8 cellular contexts compared by ENCODE assay signal in the genomic region with DNA sequence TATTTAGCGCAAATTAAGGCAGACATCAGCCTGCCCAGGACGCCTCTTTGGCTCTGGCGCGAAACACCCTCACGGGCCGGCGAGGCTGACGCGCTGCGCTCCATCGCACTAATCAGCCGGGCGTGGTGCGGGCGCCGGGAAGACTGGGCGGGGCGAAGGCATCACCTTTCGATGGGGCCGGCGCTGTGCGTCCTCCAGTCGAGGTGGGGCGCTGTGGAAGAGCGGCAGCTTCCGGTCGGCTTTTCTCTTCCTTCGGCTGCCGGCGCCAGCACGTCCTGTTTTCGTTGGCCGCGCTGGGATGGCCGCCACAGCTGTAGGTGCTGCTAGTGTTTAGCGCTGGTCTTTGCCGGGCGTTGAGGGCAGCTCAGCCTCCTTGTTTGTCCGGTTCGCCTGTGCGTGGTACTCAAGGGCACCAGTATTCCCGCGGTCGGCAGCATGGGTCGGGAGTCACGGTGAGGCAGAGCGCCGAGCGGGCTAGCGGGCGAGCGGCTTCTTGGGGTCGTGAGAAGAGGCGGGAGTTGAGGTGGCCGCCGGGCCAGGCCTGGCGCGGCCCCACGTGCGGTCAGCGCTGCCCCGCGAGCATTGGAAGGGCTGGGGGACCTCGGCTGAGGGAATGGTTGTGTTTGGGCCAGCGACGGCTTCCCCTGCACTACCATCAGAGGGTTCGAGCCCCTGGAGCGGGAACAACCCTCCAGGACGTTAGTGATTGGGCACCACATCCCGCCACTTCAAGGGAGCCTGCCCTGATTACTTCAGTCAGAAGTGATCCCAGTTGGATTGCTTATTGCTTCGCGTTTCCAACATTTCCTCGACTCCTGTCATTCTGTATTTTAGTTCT. TPM values are rescaled to one million over a fixed set of nuclear protein-coding genes. Genes with fewer than 3 reads are reported as not detected.
DNase-seq lines count a peak whose midpoint lies in the region; ATAC-seq and TF ChIP-seq lines count a peak whose summit lies in the region.

A gene with protein sequence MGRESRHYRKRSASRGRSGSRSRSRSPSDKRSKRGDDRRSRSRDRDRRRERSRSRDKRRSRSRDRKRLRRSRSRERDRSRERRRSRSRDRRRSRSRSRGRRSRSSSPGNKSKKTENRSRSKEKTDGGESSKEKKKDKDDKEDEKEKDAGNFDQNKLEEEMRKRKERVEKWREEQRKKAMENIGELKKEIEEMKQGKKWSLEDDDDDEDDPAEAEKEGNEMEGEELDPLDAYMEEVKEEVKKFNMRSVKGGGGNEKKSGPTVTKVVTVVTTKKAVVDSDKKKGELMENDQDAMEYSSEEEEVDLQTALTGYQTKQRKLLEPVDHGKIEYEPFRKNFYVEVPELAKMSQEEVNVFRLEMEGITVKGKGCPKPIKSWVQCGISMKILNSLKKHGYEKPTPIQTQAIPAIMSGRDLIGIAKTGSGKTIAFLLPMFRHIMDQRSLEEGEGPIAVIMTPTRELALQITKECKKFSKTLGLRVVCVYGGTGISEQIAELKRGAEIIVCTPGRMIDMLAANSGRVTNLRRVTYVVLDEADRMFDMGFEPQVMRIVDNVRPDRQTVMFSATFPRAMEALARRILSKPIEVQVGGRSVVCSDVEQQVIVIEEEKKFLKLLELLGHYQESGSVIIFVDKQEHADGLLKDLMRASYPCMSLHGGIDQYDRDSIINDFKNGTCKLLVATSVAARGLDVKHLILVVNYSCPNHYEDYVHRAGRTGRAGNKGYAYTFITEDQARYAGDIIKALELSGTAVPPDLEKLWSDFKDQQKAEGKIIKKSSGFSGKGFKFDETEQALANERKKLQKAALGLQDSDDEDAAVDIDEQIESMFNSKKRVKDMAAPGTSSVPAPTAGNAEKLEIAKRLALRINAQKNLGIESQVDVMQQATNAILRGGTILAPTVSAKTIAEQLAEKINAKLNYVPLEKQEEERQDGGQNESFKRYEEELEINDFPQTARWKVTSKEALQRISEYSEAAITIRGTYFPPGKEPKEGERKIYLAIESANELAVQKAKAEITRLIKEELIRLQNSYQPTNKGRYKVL (plus strand): TSS at position 276 of the 838 bp plus-strand sequence. CDS start 160 bp downstream, at position 436.

- peak; percentile 91 for TF ChIP-seq CTCF in AG04449 (IDR thresholded peaks at IDR 0.05; ENCODE audit: insufficient read depth, low read length, missing control alignments)
- TF ChIP-seq CTCF in VCaP (conservative IDR thresholded peaks at IDR 0.05) = peak; percentile 89
- TF ChIP-seq CTCF in breast epithelium (IDR thresholded peaks at IDR 0.05) = peak in 2 of 3 donors; percentile 43 to 55
- peak; percentile 61 for TF ChIP-seq CTCF in smooth muscle cell (IDR thresholded peaks at IDR 0.05; ENCODE audit: borderline replicate concordance, insufficient read depth, poor library complexity, severe bottlenecking)

- H3K9me3 ChIP-seq in breast epithelium (no peaks in the 10 kb centered on the region), smooth muscle cell (replicated peaks; ENCODE audit: low read depth) (no peaks in the 10 kb centered on the region)

- H3F3A ChIP-seq in smooth muscle cell (ENCODE audit: low read depth) = no peaks in the 10 kb centered on the region

- no peaks in the 10 kb centered on the region for H3K27me3 ChIP-seq in breast epithelium
- H3K27me3 ChIP-seq in smooth muscle cell (ENCODE audit: low read depth) = no peaks in the 10 kb centered on the region

- peak within 1 kb of the TSS; percentile 93 for H2AFZ ChIP-seq in smooth muscle cell (ENCODE audit: low read depth)

- H3K36me3 ChIP-seq in breast epithelium = no peaks in the 10 kb centered on the region
- no peaks in the 10 kb centered on the region for H3K36me3 ChIP-seq in smooth muscle cell (ENCODE audit: low read depth)

- POLR2A ChIA-PET in AG04449 (lab: Yijun Ruan, JAX) = interaction anchor here (0.9 kb wide), 1 partner anchor 9 kb away, joined by 4 read pairs; no protein-coding TSS in a partner anchor

- peak; percentile 99 for ATAC-seq in GM18868 (IDR thresholded peaks at IDR 0.05; ENCODE audit: unreplicated experiment)
- peak; percentile 97 for ATAC-seq in HG03108 (IDR thresholded peaks at IDR 0.05; ENCODE audit: unreplicated experiment)

- H4K20me1 ChIP-seq in smooth muscle cell (ENCODE audit: low read depth) = peaks cover 40% of the 10 kb centered on the region

- no peak for TF ChIP-seq POLR2A in breast epithelium (IDR thresholded peaks at IDR 0.05)

- intact Hi-C loops in breast epithelium (cut with DNase I; ENCODE audit: low total_unique reads) = no loop called here

- peak within 1 kb of the TSS; percentile 83 for H3K9ac ChIP-seq in smooth muscle cell (ENCODE audit: low read depth)

- peaks cover 52% of the 10 kb centered on the region for H3K79me2 ChIP-seq in smooth muscle cell (ENCODE audit: low read depth)

- DNase-seq in AG04449 (ENCODE audit: low read depth, low spot score) (peak; percentile 23), NCI-H2196 (lab: John Stamatoyannopoulos, UW; ENCODE audit: unreplicated experiment) (peak; percentile 94), breast epithelium (ENCODE audit: low spot score in 2 of 2) (peak; percentile 84 to 91), iPS-NIHi11 (ENCODE audit: low spot score) (peak; percentile 98), smooth muscle cell (lab: John Stamatoyannopoulos, UW; ENCODE audit: unreplicated experiment) (peak; percentile 74)

- H3K27ac ChIP-seq in VCaP (peak within 1 kb of the TSS; percentile 82), breast epithelium (peak within 1 kb of the TSS; percentile 50 to 71), smooth muscle cell (ENCODE audit: low read depth) (peak within 1 kb of the TSS; percentile 45)

- H3K4me1 ChIP-seq in breast epithelium = peaks cover 0 to 13% of the 10 kb centered on the region in 2 donors
- H3K4me1 ChIP-seq in smooth muscle cell (ENCODE audit: low read depth) = peaks cover 11% of the 10 kb centered on the region

- 2% methylated on average over 72 of the region's 73 CpGs for WGBS in smooth muscle cell (ENCODE audit: low lambda C conversion rate)

- peak within 1 kb of the TSS; percentile 98 for H3K4me3 ChIP-seq in AG04449 (ENCODE audit: low read depth, low read length)
- peak within 1 kb of the TSS; percentile 74 to 96 (median 81) for H3K4me3 ChIP-seq in breast epithelium
- peak within 1 kb of the TSS; percentile 88 for H3K4me3 ChIP-seq in smooth muscle cell

- CTCF ChIA-PET in AG04449 (lab: Yijun Ruan, JAX) = interaction anchor here (0.7 to 4.9 kb wide), 17 partner anchors 9 to 150 kb away, joined by 3 to 53 read pairs (median 4); a partner anchor contains a TSS

- H3K4me2 ChIP-seq in smooth muscle cell = peak within 1 kb of the TSS; percentile 83

RNA-seq across cellular contexts. Expression of the gene that starts here (rescaled TPM):
- total RNA-seq in breast epithelium (10 to 100 TPM; 37.8 to 62.6 (median 51.1) TPM), smooth muscle cell (29.2 and 29.4 TPM in 2 replicates)
- 18.5 and 24.5 TPM in 2 replicates for polyA plus RNA-seq in smooth muscle cell

Comparison
In these comparisons a context has a peak if more than half of its experiments do, and no peak if none do; other contexts are left out.
1. Peak in every context shown above with its lines: DNase-seq, ATAC-seq, H3K4me3 ChIP-seq and H3K27ac ChIP-seq.
2. DNase-seq: peak in every context shown above with its lines; median percentile 98 in iPS-NIHi11; 94 in NCI-H2196; 88 in breast epithelium; 74 in smooth muscle cell; 23 in AG04449.